In genomic region chr13:34361528-34361927, GRCh38 we compare ENCODE assay signal across 26 cellular contexts.
DNase-seq lines count a peak whose midpoint lies in the region; ATAC-seq, FAIRE-seq and TF ChIP-seq lines count a peak whose summit lies in the region.
"Had no signal": no experiment of that assay in that cellular context is flagged by ENCODE, and none has a peak within 500 bp of the region (broad histone marks: within the 10 kb centered on the region; RNA-seq: fewer than 3 reads in every experiment).

No MANE protein-coding gene starts in this region.

- in situ Hi-C loops in HAP-1 (cut with MboI; ENCODE audit: low sequenced_read_pairs) = no loop called here

- no peaks in the 10 kb centered on the region for H3K27me3 ChIP-seq in HAP-1 (ENCODE audit: low read depth)
- H3K27me3 ChIP-seq: foreskin keratinocyte, stomach had no signal

- TF ChIP-seq RAD21 in A549 (conservative IDR thresholded peaks at IDR 0.05 in 1 of 2, IDR thresholded peaks at IDR 0.05 in 1 of 2) = no peak

- H3K36me3 Mint-ChIP-seq in type B pancreatic cell = no peaks in the 10 kb centered on the region
- H3K36me3 Mint-ChIP-seq: natural killer cell had no signal

- H3K9me3 ChIP-seq in A549 = peaks cover 1% of the 10 kb centered on the region; the same call in 1 of the 3 replicates
- no peaks in the 10 kb centered on the region for H3K9me3 ChIP-seq in HAP-1

- WGBS in A549 (ENCODE audit: missing lambda C conversion rate) = 56% methylated on average over 3 of the region's 3 CpGs

- H3K4me3 ChIP-seq in A549 (no peak overlapping the region), HAP-1 (no peak overlapping the region)
- H3K4me3 ChIP-seq: GM23338, stomach had no signal

- DNase-seq in A549 (ENCODE audit: low read depth in 1 of 2, low spot score in 1 of 2) = no peak
- peak; percentile 49 for DNase-seq in GM03348 (ENCODE audit: low spot score)
- peak; percentile 25 for DNase-seq in amniotic stem cell (lab: John Stamatoyannopoulos, UW)
- peak; percentile 98 for DNase-seq in foreskin melanocyte
- DNase-seq in HAP-1 (ENCODE audit: low spot score in 2 of 2) = no peak
- no peak for DNase-seq in type B pancreatic cell (ENCODE audit: extremely low spot score, unreplicated experiment)
- DNase-seq in DMS153 treated with DMSO at 0.1 percent for 48 hours (lab: John Stamatoyannopoulos, UW; ENCODE audit: unreplicated experiment) = no peak
- no peak for DNase-seq in nucleus accumbens (lab: John Stamatoyannopoulos, UW)
- DNase-seq: activated CD4-positive, alpha-beta T cell treated with anti-CD3 and anti-CD28 coated beads, Interleukin-2, amount 10 ng/mL, durations not matched to agents 7 days and 5 days; activated CD8-positive, alpha-beta memory T cell treated with anti-CD3 and anti-CD28 coated beads, Interleukin-2, amount 50 U/mL, for 48 hours; activated gamma-delta T cell; aorta; effector CD4-positive, alpha-beta T cell; Karpas-422; natural killer cell; NCI-H1092; NCI-H2081 treated with DMSO at 0.1 percent for 48 hours; NCI-H524; posterior cingulate gyrus; SHP77; stimulated activated CD4-positive, alpha-beta T cell treated with anti-CD3 and anti-CD28 coated beads, Interleukin-4, amount 100 ng/mL, for 24 hours; stomach had no signal

- no peak for ATAC-seq in A549
- ATAC-seq: GM23338, natural killer cell had no signal

- TF ChIP-seq CTCF in A549 (IDR thresholded peaks at IDR 0.05) (no peak), type B pancreatic cell (conservative IDR thresholded peaks at IDR 0.05) (no peak)

- no peaks in the 10 kb centered on the region for H3K27me3 Mint-ChIP-seq in type B pancreatic cell
- H3K27me3 Mint-ChIP-seq: activated CD4-positive, alpha-beta T cell treated with anti-CD3 and anti-CD28 coated beads, Interleukin-2, amount 10 ng/mL, durations not matched to agents 7 days and 5 days had no signal

- CTCF ChIA-PET in A549 (lab: Yijun Ruan, JAX) = no interaction called here

- POLR2A ChIA-PET in A549 (lab: Yijun Ruan, JAX) = no interaction called here

- no peak for FAIRE-seq in A549 (lab: Jason Lieb, UNC)
- FAIRE-seq: urothelium cell line had no signal

- no peak overlapping the region for H3K4me2 ChIP-seq in A549
- H3K4me2 ChIP-seq: GM23338 had no signal

- H3K9me3 Mint-ChIP-seq in type B pancreatic cell = no peaks in the 10 kb centered on the region
- H3K9me3 Mint-ChIP-seq: activated CD4-positive, alpha-beta T cell treated with anti-CD3 and anti-CD28 coated beads, Interleukin-2, amount 10 ng/mL, durations not matched to agents 7 days and 5 days had no signal

- TF ChIP-seq EP300 in A549 (IDR thresholded peaks at IDR 0.05) = no peak

- no peak overlapping the region for H3K4me3 Mint-ChIP-seq in type B pancreatic cell
- H3K4me3 Mint-ChIP-seq: activated CD4-positive, alpha-beta T cell treated with anti-CD3 and anti-CD28 coated beads, Interleukin-2, amount 10 ng/mL, durations not matched to agents 7 days and 5 days; GM23338; natural killer cell; T-helper 1 cell treated with Interleukin-12 subunit alpha and Interleukin-12 subunit beta and Interleukin-4 antibody, amounts not matched to agents 30 μg/mL and 1 μg/mL, for 36 hours had no signal

- peaks cover 20% of the 10 kb centered on the region for H3K4me1 Mint-ChIP-seq in type B pancreatic cell (ENCODE audit: unreplicated experiment)
- H3K4me1 Mint-ChIP-seq: activated CD4-positive, alpha-beta T cell treated with anti-CD3 and anti-CD28 coated beads, Interleukin-2, amount 10 ng/mL, durations not matched to agents 7 days and 5 days; natural killer cell had no signal

- peak overlapping the region; percentile 59 to 90; a peak in 4 of 6 replicates for H3K27ac ChIP-seq in A549
- H3K27ac ChIP-seq: foreskin keratinocyte, stomach had no signal

- no peak overlapping the region for H3K27ac Mint-ChIP-seq in type B pancreatic cell
- H3K27ac Mint-ChIP-seq: activated CD4-positive, alpha-beta T cell treated with anti-CD3 and anti-CD28 coated beads, Interleukin-2, amount 10 ng/mL, durations not matched to agents 7 days and 5 days; GM23338; natural killer cell; T-helper 1 cell treated with Interleukin-12 subunit alpha and Interleukin-12 subunit beta and Interleukin-4 antibody, amounts not matched to agents 30 μg/mL and 1 μg/mL, for 36 hours had no signal

- H3K36me3 ChIP-seq in HAP-1 (replicated peaks) = no peaks in the 10 kb centered on the region
- H3K36me3 ChIP-seq: stomach had no signal

- TF ChIP-seq POLR2A in A549 (IDR thresholded peaks at IDR 0.05; ENCODE audit: low read length) = no peak

- peaks cover 37% of the 10 kb centered on the region for H3K4me1 ChIP-seq in A549
- H3K4me1 ChIP-seq in HAP-1 = no peaks in the 10 kb centered on the region; the same call in 1 of the 2 replicates

TF ChIP-seq in A549, 52 proteins besides CTCF, POLR2A, EP300 and RAD21:
- no peak for TF ChIP-seq KDM1A (IDR thresholded peaks at IDR 0.05; ENCODE audit: low read depth)
- no peak for TF ChIP-seq NFE2L2 (conservative IDR thresholded peaks at IDR 0.05; ENCODE audit: low read length)
- no peak for TF ChIP-seq HES2 (IDR thresholded peaks at IDR 0.05)
- TF ChIP-seq ESRRA (IDR thresholded peaks at IDR 0.05; ENCODE audit: borderline replicate concordance, low read length) = no peak
- no peak for TF ChIP-seq SMC3 (IDR thresholded peaks at IDR 0.05)
- TF ChIP-seq CEBPB (IDR thresholded peaks at IDR 0.05) = no peak
- TF ChIP-seq EHF (CRISPR knock-in tag; IDR thresholded peaks at IDR 0.05) = no peak
- no peak for TF ChIP-seq MYC (IDR thresholded peaks at IDR 0.05; ENCODE audit: borderline replicate concordance, low read length)
TF ChIP-seq in A549: peak in this region for 0.

Comparison
In these comparisons a context has a peak if more than half of its experiments do, and no peak if none do; other contexts are left out.
1. DNase-seq: peak in GM03348 (single experiment), amniotic stem cell (single experiment) and foreskin melanocyte (single experiment); none in A549 (0 of 2), HAP-1 (0 of 2), type B pancreatic cell (single experiment), DMS153 treated with DMSO at 0.1 percent for 48 hours (single experiment) and nucleus accumbens (0 of 56).